ENCODE assay signal across 8 cellular contexts in genomic region chr13:100673831-100674362, GRCh38. TPM values are rescaled to one million over a fixed set of nuclear protein-coding genes. Genes with fewer than 3 reads are reported as not detected.
DNase-seq lines count a peak whose midpoint lies in the region; ATAC-seq lines count a peak whose summit lies in the region.

No MANE protein-coding gene starts in this region.

- DNase-seq in GDM1 (lab: John Stamatoyannopoulos, UW), result peak; percentile 54
- DNase-seq in HuH-7.5 (ENCODE audit: low spot score), result peak; percentile 43
- DNase-seq in T follicular helper cell (ENCODE audit: low read depth), result peak; percentile 20
- peak; percentile 93 for DNase-seq in astrocyte of the hippocampus (ENCODE audit: low read depth, low spot score)
- peak; percentile 62 to 74 for DNase-seq in hippocampal formation (lab: John Stamatoyannopoulos, UW)
- DNase-seq in renal cortical epithelial cell (ENCODE audit: low read depth), result peak; percentile 94
- DNase-seq in SHP77 treated with DMSO at 0.1 percent for 48 hours (lab: John Stamatoyannopoulos, UW), result no peak

- ATAC-seq in GM21723 (IDR thresholded peaks at IDR 0.05; ENCODE audit: unreplicated experiment), result peak; percentile 20

RNA-seq across cellular contexts. Expression of gene TMTC4, which starts 0.7 kb away (rescaled TPM):
- total RNA-seq in renal cortical epithelial cell, result 47.4 and 47.8 TPM in 2 replicates
